Comparison of ENCODE assay signal across 1 cellular context in the genomic region with DNA sequence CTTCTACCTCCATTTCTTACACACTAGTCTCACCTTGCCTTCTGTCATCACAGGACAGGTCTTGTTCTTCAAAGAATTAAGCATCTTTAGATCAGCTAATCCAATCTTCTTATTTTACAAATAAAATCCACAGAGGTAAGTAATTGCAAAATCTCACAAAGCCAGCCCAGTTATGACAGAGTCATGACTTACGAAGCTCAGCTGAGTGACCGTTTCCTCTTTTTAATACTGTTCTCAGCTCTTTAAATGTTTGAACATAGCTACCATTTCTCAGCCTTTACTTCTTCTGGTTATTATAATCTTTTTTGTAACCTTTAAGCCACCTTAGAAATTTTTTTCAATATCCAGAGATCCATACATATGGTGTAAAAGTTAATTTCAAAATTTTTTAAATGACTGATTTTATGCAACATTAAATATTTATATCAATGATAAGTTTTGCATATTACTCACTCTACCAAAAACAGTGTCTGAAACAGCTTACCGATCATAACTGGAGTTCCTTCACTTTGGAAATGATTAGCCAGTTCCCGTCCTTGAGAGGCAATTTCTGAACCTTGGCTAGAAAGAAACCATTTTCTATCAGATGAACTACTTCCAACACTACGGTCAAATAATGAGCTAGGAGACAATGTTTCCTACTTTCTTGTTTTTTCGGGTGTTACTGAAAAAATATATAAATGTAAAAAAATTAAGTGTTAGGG.
TF ChIP-seq lines count a peak whose summit lies in the region.

No MANE protein-coding gene starts in this region.

TF ChIP-seq in GM12878, 131 proteins besides CTCF, POLR2A, EP300 and RAD21 (continues in another document):
- TF ChIP-seq JUNB (IDR thresholded peaks at IDR 0.05) = peak; percentile 96
- TF ChIP-seq PML (IDR thresholded peaks at IDR 0.05; ENCODE audit: low read length) = 0 out of 2 replicates have a peak, but pooled peaks have one; percentile 35
- TF ChIP-seq, protein P1, sequence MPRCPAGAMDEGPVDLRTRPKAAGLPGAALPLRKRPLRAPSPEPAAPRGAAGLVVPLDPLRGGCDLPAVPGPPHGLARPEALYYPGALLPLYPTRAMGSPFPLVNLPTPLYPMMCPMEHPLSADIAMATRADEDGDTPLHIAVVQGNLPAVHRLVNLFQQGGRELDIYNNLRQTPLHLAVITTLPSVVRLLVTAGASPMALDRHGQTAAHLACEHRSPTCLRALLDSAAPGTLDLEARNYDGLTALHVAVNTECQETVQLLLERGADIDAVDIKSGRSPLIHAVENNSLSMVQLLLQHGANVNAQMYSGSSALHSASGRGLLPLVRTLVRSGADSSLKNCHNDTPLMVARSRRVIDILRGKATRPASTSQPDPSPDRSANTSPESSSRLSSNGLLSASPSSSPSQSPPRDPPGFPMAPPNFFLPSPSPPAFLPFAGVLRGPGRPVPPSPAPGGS (IDR thresholded peaks at IDR 0.05; ENCODE audit: borderline replicate concordance, insufficient read depth, low read depth, low read length, poor library complexity, severe bottlenecking) = no peak
- TF ChIP-seq SIX5 (IDR thresholded peaks at IDR 0.05; ENCODE audit: low read depth, low read length, severe bottlenecking) = no peak
- no peak for TF ChIP-seq BACH1 (IDR thresholded peaks at IDR 0.05; ENCODE audit: borderline replicate concordance)
- TF ChIP-seq, protein P2, sequence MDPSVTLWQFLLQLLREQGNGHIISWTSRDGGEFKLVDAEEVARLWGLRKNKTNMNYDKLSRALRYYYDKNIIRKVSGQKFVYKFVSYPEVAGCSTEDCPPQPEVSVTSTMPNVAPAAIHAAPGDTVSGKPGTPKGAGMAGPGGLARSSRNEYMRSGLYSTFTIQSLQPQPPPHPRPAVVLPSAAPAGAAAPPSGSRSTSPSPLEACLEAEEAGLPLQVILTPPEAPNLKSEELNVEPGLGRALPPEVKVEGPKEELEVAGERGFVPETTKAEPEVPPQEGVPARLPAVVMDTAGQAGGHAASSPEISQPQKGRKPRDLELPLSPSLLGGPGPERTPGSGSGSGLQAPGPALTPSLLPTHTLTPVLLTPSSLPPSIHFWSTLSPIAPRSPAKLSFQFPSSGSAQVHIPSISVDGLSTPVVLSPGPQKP (IDR thresholded peaks at IDR 0.05; ENCODE audit: low read depth, low read length) = no peak
- no peak for TF ChIP-seq RELA (IDR thresholded peaks at IDR 0.05; ENCODE audit: borderline replicate concordance, partially characterized antibody)
- no peak for TF ChIP-seq SRF (IDR thresholded peaks at IDR 0.05; ENCODE audit: low read depth in 2 of 2, low read length in 2 of 2)
- peak; percentile 12 for TF ChIP-seq MEF2B (IDR thresholded peaks at IDR 0.05; ENCODE audit: partially characterized antibody, poor library complexity, severe bottlenecking)
- TF ChIP-seq NFIC (IDR thresholded peaks at IDR 0.05; ENCODE audit: low read depth, low read length) = peak; percentile 83
- TF ChIP-seq ZNF24 (IDR thresholded peaks at IDR 0.05) = no peak
- TF ChIP-seq, protein P3, sequence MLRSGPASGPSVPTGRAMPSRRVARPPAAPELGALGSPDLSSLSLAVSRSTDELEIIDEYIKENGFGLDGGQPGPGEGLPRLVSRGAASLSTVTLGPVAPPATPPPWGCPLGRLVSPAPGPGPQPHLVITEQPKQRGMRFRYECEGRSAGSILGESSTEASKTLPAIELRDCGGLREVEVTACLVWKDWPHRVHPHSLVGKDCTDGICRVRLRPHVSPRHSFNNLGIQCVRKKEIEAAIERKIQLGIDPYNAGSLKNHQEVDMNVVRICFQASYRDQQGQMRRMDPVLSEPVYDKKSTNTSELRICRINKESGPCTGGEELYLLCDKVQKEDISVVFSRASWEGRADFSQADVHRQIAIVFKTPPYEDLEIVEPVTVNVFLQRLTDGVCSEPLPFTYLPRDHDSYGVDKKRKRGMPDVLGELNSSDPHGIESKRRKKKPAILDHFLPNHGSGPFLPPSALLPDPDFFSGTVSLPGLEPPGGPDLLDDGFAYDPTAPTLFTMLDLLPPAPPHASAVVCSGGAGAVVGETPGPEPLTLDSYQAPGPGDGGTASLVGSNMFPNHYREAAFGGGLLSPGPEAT (IDR thresholded peaks at IDR 0.05; ENCODE audit: low read depth) = no peak
- TF ChIP-seq KLF5 (IDR thresholded peaks at IDR 0.05; ENCODE audit: partially characterized antibody) = no peak
- TF ChIP-seq YY1 (IDR thresholded peaks at IDR 0.05; ENCODE audit: low read depth, low read length) = no peak
- TF ChIP-seq, protein P4, sequence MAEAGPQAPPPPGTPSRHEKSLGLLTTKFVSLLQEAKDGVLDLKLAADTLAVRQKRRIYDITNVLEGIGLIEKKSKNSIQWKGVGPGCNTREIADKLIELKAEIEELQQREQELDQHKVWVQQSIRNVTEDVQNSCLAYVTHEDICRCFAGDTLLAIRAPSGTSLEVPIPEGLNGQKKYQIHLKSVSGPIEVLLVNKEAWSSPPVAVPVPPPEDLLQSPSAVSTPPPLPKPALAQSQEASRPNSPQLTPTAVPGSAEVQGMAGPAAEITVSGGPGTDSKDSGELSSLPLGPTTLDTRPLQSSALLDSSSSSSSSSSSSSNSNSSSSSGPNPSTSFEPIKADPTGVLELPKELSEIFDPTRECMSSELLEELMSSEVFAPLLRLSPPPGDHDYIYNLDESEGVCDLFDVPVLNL (IDR thresholded peaks at IDR 0.05; ENCODE audit: low read depth, low read length) = no peak
- TF ChIP-seq FOXM1 (IDR thresholded peaks at IDR 0.05; ENCODE audit: low read depth, low read length) = peak; percentile 78; the same call in 1 of the 2 replicates
- TF ChIP-seq, protein P5, sequence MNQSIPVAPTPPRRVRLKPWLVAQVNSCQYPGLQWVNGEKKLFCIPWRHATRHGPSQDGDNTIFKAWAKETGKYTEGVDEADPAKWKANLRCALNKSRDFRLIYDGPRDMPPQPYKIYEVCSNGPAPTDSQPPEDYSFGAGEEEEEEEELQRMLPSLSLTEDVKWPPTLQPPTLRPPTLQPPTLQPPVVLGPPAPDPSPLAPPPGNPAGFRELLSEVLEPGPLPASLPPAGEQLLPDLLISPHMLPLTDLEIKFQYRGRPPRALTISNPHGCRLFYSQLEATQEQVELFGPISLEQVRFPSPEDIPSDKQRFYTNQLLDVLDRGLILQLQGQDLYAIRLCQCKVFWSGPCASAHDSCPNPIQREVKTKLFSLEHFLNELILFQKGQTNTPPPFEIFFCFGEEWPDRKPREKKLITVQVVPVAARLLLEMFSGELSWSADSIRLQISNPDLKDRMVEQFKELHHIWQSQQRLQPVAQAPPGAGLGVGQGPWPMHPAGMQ (IDR thresholded peaks at IDR 0.05; ENCODE audit: borderline replicate concordance) = no peak
- no peak for TF ChIP-seq CHD4 (IDR thresholded peaks at IDR 0.05)
- TF ChIP-seq, protein P6, sequence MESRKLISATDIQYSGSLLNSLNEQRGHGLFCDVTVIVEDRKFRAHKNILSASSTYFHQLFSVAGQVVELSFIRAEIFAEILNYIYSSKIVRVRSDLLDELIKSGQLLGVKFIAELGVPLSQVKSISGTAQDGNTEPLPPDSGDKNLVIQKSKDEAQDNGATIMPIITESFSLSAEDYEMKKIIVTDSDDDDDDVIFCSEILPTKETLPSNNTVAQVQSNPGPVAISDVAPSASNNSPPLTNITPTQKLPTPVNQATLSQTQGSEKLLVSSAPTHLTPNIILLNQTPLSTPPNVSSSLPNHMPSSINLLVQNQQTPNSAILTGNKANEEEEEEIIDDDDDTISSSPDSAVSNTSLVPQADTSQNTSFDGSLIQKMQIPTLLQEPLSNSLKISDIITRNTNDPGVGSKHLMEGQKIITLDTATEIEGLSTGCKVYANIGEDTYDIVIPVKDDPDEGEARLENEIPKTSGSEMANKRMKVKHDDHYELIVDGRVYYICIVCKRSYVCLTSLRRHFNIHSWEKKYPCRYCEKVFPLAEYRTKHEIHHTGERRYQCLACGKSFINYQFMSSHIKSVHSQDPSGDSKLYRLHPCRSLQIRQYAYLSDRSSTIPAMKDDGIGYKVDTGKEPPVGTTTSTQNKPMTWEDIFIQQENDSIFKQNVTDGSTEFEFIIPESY (IDR thresholded peaks at IDR 0.05) = no peak
- TF ChIP-seq HDGF (IDR thresholded peaks at IDR 0.05) = no peak
- TF ChIP-seq ZBED1 (IDR thresholded peaks at IDR 0.05; ENCODE audit: borderline replicate concordance) = no peak
- no peak for TF ChIP-seq TCF7 (IDR thresholded peaks at IDR 0.05; ENCODE audit: borderline replicate concordance)
- peak; percentile 88 for TF ChIP-seq SPI1 (IDR thresholded peaks at IDR 0.05; ENCODE audit: borderline replicate concordance, insufficient read depth, low read depth, low read length)
- peak; percentile 50; the same call in 1 of the 2 replicates for TF ChIP-seq CREB1 (IDR thresholded peaks at IDR 0.05; ENCODE audit: low read depth)
- TF ChIP-seq, protein P7, sequence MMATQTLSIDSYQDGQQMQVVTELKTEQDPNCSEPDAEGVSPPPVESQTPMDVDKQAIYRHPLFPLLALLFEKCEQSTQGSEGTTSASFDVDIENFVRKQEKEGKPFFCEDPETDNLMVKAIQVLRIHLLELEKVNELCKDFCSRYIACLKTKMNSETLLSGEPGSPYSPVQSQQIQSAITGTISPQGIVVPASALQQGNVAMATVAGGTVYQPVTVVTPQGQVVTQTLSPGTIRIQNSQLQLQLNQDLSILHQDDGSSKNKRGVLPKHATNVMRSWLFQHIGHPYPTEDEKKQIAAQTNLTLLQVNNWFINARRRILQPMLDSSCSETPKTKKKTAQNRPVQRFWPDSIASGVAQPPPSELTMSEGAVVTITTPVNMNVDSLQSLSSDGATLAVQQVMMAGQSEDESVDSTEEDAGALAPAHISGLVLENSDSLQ (IDR thresholded peaks at IDR 0.05) = no peak
- no peak for TF ChIP-seq POU2F2 (IDR thresholded peaks at IDR 0.05; ENCODE audit: borderline replicate concordance, low read depth, low read length)
- TF ChIP-seq SMAD5 (IDR thresholded peaks at IDR 0.05; ENCODE audit: low read depth) = no peak
- TF ChIP-seq SIN3A (IDR thresholded peaks at IDR 0.05; ENCODE audit: low read depth, low read length) = no peak
- TF ChIP-seq, protein P8, sequence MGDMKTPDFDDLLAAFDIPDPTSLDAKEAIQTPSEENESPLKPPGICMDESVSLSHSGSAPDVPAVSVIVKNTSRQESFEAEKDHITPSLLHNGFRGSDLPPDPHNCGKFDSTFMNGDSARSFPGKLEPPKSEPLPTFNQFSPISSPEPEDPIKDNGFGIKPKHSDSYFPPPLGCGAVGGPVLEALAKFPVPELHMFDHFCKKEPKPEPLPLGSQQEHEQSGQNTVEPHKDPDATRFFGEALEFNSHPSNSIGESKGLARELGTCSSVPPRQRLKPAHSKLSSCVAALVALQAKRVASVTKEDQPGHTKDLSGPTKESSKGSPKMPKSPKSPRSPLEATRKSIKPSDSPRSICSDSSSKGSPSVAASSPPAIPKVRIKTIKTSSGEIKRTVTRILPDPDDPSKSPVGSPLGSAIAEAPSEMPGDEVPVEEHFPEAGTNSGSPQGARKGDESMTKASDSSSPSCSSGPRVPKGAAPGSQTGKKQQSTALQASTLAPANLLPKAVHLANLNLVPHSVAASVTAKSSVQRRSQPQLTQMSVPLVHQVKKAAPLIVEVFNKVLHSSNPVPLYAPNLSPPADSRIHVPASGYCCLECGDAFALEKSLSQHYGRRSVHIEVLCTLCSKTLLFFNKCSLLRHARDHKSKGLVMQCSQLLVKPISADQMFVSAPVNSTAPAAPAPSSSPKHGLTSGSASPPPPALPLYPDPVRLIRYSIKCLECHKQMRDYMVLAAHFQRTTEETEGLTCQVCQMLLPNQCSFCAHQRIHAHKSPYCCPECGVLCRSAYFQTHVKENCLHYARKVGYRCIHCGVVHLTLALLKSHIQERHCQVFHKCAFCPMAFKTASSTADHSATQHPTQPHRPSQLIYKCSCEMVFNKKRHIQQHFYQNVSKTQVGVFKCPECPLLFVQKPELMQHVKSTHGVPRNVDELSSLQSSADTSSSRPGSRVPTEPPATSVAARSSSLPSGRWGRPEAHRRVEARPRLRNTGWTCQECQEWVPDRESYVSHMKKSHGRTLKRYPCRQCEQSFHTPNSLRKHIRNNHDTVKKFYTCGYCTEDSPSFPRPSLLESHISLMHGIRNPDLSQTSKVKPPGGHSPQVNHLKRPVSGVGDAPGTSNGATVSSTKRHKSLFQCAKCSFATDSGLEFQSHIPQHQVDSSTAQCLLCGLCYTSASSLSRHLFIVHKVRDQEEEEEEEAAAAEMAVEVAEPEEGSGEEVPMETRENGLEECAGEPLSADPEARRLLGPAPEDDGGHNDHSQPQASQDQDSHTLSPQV (IDR thresholded peaks at IDR 0.05) = 0 out of 2 replicates have a peak, but pooled peaks have one; percentile 31
- TF ChIP-seq IRF4 (IDR thresholded peaks at IDR 0.05; ENCODE audit: low read depth, low read length) = peak; percentile 83
- TF ChIP-seq GABPA (IDR thresholded peaks at IDR 0.05; ENCODE audit: low read depth) = peak; percentile 56; the same call in 1 of the 2 replicates
- TF ChIP-seq, protein P9, sequence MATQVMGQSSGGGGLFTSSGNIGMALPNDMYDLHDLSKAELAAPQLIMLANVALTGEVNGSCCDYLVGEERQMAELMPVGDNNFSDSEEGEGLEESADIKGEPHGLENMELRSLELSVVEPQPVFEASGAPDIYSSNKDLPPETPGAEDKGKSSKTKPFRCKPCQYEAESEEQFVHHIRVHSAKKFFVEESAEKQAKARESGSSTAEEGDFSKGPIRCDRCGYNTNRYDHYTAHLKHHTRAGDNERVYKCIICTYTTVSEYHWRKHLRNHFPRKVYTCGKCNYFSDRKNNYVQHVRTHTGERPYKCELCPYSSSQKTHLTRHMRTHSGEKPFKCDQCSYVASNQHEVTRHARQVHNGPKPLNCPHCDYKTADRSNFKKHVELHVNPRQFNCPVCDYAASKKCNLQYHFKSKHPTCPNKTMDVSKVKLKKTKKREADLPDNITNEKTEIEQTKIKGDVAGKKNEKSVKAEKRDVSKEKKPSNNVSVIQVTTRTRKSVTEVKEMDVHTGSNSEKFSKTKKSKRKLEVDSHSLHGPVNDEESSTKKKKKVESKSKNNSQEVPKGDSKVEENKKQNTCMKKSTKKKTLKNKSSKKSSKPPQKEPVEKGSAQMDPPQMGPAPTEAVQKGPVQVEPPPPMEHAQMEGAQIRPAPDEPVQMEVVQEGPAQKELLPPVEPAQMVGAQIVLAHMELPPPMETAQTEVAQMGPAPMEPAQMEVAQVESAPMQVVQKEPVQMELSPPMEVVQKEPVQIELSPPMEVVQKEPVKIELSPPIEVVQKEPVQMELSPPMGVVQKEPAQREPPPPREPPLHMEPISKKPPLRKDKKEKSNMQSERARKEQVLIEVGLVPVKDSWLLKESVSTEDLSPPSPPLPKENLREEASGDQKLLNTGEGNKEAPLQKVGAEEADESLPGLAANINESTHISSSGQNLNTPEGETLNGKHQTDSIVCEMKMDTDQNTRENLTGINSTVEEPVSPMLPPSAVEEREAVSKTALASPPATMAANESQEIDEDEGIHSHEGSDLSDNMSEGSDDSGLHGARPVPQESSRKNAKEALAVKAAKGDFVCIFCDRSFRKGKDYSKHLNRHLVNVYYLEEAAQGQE (IDR thresholded peaks at IDR 0.05; ENCODE audit: low read depth, low read length) = no peak
- TF ChIP-seq RAD51 (IDR thresholded peaks at IDR 0.05) = no peak
- TF ChIP-seq SP1 (IDR thresholded peaks at IDR 0.05; ENCODE audit: low read depth, low read length) = no peak
- peak; percentile 40; the same call in 1 of the 2 replicates for TF ChIP-seq RUNX3 (IDR thresholded peaks at IDR 0.05; ENCODE audit: low read length)
- no peak for TF ChIP-seq ATF7 (IDR thresholded peaks at IDR 0.05; ENCODE audit: low read depth)
- TF ChIP-seq, protein P10, sequence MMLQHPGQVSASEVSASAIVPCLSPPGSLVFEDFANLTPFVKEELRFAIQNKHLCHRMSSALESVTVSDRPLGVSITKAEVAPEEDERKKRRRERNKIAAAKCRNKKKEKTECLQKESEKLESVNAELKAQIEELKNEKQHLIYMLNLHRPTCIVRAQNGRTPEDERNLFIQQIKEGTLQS (IDR thresholded peaks at IDR 0.05; ENCODE audit: borderline replicate concordance, extremely low read depth, low read depth, low read length) = no peak
- TF ChIP-seq CREM (IDR thresholded peaks at IDR 0.05; ENCODE audit: low read depth) = peak; percentile 46; the same call in 1 of the 2 replicates
- no peak for TF ChIP-seq CEBPB (IDR thresholded peaks at IDR 0.05; ENCODE audit: borderline replicate concordance in 1 of 2, low read depth in 2 of 2, low read length in 2 of 2)
